1 cellular context compared by ENCODE assay signal in the genomic region with DNA sequence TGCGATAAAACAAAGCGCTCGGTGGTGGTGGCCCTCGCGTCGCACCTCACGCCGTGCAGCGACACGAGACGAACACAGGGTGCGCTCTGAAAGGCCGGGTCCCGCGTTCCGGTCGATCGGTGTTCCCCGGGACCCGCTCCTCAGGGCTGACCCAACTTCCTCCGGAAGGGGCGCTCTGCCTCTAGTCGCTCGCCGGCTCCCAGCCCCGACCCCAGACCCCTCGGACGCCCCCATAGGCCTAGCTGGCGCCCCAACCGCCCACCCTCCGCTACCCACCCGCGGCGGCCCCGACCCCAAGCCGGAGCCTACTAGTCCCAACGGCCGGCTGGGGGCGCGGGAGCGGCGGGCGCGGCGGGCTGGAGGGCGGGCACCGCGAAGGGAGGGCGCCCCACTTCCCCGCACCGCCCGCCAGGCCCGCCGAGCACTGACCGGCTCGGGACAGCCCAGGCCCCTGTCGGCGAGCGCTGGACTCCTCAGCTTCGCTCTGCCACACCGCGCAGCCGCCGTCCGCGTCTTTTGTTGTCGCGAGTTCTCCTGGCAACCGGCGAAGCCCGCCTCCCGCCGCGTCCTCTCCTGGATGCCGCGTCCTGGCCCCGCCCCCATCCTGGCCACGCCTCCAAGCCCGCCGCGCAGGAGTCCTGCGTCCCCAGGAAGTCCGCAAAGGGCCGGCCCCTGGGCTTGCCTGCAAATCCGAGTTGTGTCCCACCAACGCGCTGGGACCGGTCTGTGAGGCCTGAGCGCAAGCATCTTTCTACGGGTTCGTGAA.
TF ChIP-seq lines count a peak whose summit lies in the region.

A gene with protein sequence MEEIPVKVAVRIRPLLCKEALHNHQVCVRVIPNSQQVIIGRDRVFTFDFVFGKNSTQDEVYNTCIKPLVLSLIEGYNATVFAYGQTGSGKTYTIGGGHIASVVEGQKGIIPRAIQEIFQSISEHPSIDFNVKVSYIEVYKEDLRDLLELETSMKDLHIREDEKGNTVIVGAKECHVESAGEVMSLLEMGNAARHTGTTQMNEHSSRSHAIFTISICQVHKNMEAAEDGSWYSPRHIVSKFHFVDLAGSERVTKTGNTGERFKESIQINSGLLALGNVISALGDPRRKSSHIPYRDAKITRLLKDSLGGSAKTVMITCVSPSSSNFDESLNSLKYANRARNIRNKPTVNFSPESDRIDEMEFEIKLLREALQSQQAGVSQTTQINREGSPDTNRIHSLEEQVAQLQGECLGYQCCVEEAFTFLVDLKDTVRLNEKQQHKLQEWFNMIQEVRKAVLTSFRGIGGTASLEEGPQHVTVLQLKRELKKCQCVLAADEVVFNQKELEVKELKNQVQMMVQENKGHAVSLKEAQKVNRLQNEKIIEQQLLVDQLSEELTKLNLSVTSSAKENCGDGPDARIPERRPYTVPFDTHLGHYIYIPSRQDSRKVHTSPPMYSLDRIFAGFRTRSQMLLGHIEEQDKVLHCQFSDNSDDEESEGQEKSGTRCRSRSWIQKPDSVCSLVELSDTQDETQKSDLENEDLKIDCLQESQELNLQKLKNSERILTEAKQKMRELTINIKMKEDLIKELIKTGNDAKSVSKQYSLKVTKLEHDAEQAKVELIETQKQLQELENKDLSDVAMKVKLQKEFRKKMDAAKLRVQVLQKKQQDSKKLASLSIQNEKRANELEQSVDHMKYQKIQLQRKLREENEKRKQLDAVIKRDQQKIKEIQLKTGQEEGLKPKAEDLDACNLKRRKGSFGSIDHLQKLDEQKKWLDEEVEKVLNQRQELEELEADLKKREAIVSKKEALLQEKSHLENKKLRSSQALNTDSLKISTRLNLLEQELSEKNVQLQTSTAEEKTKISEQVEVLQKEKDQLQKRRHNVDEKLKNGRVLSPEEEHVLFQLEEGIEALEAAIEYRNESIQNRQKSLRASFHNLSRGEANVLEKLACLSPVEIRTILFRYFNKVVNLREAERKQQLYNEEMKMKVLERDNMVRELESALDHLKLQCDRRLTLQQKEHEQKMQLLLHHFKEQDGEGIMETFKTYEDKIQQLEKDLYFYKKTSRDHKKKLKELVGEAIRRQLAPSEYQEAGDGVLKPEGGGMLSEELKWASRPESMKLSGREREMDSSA (N-terminal part only) (minus strand): TSS at position 491 of the 766 bp plus-strand sequence. CDS start 5,841 bp downstream, outside the sequence.

TF ChIP-seq in HepG2, 621 proteins besides CTCF, POLR2A, EP300 and RAD21 (continued from another document and continues in another):
- TF ChIP-seq, protein P1, sequence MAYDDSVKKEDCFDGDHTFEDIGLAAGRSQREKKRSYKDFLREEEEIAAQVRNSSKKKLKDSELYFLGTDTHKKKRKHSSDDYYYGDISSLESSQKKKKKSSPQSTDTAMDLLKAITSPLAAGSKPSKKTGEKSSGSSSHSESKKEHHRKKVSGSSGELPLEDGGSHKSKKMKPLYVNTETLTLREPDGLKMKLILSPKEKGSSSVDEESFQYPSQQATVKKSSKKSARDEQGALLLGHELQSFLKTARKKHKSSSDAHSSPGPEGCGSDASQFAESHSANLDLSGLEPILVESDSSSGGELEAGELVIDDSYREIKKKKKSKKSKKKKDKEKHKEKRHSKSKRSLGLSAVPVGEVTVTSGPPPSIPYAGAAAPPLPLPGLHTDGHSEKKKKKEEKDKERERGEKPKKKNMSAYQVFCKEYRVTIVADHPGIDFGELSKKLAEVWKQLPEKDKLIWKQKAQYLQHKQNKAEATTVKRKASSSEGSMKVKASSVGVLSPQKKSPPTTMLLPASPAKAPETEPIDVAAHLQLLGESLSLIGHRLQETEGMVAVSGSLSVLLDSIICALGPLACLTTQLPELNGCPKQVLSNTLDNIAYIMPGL (CRISPR knock-in tag; IDR thresholded peaks at IDR 0.05; ENCODE audit: borderline replicate concordance in 1 of 2, low read depth in 1 of 2): peak; percentile 76 to 80; a peak in 2 of 4 replicates
- TF ChIP-seq NKX3-1 (CRISPR knock-in tag; IDR thresholded peaks at IDR 0.05) (peak; percentile 93), ZBTB21 (CRISPR knock-in tag; IDR thresholded peaks at IDR 0.05) (0 out of 2 replicates have a peak, but pooled peaks have one; percentile 27), SRSF4 (IDR thresholded peaks at IDR 0.05; ENCODE audit: low read depth, low read length, poor library complexity, severe bottlenecking) (no peak), SMYD3 (CRISPR knock-in tag; IDR thresholded peaks at IDR 0.05) (0 out of 2 replicates have a peak, but pooled peaks have one; percentile 47), ZNF556 (CRISPR knock-in tag; IDR thresholded peaks at IDR 0.05; ENCODE audit: borderline replicate concordance) (no peak; the same call in 1 of the 2 replicates), U2AF1 (optimal IDR thresholded peaks at IDR 0.05; ENCODE audit: low read depth, low read length) (no peak), ZNF746 (CRISPR knock-in tag; IDR thresholded peaks at IDR 0.05) (peak; percentile 79; the same call in 1 of the 2 replicates), ZFP36L2 (CRISPR knock-in tag; IDR thresholded peaks at IDR 0.05) (no peak), MZF1 (CRISPR knock-in tag; IDR thresholded peaks at IDR 0.05; ENCODE audit: borderline replicate concordance) (no peak), GABPB1 (CRISPR knock-in tag; IDR thresholded peaks at IDR 0.05) (peak; percentile 83), SYNCRIP (IDR thresholded peaks at IDR 0.05; ENCODE audit: insufficient read depth, low read depth, low read length) (no peak), NCOR1 (IDR thresholded peaks at IDR 0.05; ENCODE audit: borderline replicate concordance, low read length) (no peak)
- TF ChIP-seq, protein P2, sequence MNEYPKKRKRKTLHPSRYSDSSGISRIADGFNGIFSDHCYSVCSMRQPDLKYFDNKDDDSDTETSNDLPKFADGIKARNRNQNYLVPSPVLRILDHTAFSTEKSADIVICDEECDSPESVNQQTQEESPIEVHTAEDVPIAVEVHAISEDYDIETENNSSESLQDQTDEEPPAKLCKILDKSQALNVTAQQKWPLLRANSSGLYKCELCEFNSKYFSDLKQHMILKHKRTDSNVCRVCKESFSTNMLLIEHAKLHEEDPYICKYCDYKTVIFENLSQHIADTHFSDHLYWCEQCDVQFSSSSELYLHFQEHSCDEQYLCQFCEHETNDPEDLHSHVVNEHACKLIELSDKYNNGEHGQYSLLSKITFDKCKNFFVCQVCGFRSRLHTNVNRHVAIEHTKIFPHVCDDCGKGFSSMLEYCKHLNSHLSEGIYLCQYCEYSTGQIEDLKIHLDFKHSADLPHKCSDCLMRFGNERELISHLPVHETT (CRISPR knock-in tag; conservative IDR thresholded peaks at IDR 0.05): peak; percentile 77; the same call in 1 of the 2 replicates
- TF ChIP-seq, protein P3, sequence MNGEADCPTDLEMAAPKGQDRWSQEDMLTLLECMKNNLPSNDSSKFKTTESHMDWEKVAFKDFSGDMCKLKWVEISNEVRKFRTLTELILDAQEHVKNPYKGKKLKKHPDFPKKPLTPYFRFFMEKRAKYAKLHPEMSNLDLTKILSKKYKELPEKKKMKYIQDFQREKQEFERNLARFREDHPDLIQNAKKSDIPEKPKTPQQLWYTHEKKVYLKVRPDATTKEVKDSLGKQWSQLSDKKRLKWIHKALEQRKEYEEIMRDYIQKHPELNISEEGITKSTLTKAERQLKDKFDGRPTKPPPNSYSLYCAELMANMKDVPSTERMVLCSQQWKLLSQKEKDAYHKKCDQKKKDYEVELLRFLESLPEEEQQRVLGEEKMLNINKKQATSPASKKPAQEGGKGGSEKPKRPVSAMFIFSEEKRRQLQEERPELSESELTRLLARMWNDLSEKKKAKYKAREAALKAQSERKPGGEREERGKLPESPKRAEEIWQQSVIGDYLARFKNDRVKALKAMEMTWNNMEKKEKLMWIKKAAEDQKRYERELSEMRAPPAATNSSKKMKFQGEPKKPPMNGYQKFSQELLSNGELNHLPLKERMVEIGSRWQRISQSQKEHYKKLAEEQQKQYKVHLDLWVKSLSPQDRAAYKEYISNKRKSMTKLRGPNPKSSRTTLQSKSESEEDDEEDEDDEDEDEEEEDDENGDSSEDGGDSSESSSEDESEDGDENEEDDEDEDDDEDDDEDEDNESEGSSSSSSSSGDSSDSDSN (CRISPR knock-in tag; IDR thresholded peaks at IDR 0.05): peak; percentile 77; the same call in 1 of the 2 replicates
- TF ChIP-seq, protein P4, sequence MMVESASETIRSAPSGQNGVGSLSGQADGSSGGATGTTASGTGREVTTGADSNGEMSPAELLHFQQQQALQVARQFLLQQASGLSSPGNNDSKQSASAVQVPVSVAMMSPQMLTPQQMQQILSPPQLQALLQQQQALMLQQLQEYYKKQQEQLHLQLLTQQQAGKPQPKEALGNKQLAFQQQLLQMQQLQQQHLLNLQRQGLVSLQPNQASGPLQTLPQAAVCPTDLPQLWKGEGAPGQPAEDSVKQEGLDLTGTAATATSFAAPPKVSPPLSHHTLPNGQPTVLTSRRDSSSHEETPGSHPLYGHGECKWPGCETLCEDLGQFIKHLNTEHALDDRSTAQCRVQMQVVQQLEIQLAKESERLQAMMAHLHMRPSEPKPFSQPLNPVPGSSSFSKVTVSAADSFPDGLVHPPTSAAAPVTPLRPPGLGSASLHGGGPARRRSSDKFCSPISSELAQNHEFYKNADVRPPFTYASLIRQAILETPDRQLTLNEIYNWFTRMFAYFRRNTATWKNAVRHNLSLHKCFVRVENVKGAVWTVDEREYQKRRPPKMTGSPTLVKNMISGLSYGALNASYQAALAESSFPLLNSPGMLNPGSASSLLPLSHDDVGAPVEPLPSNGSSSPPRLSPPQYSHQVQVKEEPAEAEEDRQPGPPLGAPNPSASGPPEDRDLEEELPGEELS (CRISPR knock-in tag; IDR thresholded peaks at IDR 0.05): peak; percentile 59
- TF ChIP-seq, protein P5, sequence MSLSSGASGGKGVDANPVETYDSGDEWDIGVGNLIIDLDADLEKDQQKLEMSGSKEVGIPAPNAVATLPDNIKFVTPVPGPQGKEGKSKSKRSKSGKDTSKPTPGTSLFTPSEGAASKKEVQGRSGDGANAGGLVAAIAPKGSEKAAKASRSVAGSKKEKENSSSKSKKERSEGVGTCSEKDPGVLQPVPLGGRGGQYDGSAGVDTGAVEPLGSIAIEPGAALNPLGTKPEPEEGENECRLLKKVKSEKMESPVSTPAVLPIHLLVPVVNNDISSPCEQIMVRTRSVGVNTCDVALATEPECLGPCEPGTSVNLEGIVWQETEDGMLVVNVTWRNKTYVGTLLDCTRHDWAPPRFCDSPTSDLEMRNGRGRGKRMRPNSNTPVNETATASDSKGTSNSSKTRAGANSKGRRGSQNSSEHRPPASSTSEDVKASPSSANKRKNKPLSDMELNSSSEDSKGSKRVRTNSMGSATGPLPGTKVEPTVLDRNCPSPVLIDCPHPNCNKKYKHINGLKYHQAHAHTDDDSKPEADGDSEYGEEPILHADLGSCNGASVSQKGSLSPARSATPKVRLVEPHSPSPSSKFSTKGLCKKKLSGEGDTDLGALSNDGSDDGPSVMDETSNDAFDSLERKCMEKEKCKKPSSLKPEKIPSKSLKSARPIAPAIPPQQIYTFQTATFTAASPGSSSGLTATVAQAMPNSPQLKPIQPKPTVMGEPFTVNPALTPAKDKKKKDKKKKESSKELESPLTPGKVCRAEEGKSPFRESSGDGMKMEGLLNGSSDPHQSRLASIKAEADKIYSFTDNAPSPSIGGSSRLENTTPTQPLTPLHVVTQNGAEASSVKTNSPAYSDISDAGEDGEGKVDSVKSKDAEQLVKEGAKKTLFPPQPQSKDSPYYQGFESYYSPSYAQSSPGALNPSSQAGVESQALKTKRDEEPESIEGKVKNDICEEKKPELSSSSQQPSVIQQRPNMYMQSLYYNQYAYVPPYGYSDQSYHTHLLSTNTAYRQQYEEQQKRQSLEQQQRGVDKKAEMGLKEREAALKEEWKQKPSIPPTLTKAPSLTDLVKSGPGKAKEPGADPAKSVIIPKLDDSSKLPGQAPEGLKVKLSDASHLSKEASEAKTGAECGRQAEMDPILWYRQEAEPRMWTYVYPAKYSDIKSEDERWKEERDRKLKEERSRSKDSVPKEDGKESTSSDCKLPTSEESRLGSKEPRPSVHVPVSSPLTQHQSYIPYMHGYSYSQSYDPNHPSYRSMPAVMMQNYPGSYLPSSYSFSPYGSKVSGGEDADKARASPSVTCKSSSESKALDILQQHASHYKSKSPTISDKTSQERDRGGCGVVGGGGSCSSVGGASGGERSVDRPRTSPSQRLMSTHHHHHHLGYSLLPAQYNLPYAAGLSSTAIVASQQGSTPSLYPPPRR (CRISPR knock-in tag; IDR thresholded peaks at IDR 0.05; ENCODE audit: borderline replicate concordance): peak; percentile 47; the same call in 1 of the 2 replicates
- TF ChIP-seq, protein P6, sequence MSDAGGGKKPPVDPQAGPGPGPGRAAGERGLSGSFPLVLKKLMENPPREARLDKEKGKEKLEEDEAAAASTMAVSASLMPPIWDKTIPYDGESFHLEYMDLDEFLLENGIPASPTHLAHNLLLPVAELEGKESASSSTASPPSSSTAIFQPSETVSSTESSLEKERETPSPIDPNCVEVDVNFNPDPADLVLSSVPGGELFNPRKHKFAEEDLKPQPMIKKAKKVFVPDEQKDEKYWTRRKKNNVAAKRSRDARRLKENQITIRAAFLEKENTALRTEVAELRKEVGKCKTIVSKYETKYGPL (CRISPR knock-in tag; IDR thresholded peaks at IDR 0.05): peak; percentile 62; the same call in 1 of the 2 replicates
- TF ChIP-seq, protein P7, sequence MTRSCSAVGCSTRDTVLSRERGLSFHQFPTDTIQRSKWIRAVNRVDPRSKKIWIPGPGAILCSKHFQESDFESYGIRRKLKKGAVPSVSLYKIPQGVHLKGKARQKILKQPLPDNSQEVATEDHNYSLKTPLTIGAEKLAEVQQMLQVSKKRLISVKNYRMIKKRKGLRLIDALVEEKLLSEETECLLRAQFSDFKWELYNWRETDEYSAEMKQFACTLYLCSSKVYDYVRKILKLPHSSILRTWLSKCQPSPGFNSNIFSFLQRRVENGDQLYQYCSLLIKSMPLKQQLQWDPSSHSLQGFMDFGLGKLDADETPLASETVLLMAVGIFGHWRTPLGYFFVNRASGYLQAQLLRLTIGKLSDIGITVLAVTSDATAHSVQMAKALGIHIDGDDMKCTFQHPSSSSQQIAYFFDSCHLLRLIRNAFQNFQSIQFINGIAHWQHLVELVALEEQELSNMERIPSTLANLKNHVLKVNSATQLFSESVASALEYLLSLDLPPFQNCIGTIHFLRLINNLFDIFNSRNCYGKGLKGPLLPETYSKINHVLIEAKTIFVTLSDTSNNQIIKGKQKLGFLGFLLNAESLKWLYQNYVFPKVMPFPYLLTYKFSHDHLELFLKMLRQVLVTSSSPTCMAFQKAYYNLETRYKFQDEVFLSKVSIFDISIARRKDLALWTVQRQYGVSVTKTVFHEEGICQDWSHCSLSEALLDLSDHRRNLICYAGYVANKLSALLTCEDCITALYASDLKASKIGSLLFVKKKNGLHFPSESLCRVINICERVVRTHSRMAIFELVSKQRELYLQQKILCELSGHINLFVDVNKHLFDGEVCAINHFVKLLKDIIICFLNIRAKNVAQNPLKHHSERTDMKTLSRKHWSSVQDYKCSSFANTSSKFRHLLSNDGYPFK (CRISPR knock-in tag; IDR thresholded peaks at IDR 0.05; ENCODE audit: borderline replicate concordance): peak; percentile 45; the same call in 1 of the 2 replicates
